3 cellular contexts compared by ENCODE assay signal in the genomic region with DNA sequence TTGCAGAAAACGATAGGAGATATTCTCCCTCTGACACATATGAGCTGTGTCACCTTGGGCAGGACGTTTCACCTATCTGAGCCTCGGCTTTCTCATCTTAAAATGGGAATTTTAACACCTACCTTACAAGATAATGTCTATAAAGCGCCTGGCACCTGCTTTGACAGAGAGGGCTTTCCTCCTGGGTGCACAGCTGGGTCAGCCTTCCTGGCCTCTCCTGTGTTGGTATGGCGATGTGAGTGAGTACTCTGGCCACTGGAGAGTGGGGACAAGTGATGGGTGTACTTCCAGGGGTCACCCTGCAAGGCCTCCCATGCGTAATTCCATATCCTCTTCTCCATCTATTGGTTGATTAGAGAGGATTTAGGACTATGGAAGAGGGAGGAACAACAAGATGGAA.
"Had no signal": no experiment of that assay in that cellular context is flagged by ENCODE, and none has a peak within 500 bp of the region (broad histone marks: within the 10 kb centered on the region; RNA-seq: fewer than 3 reads in every experiment).

No MANE protein-coding gene starts in this region.

- H3K4me3 ChIP-seq: GM12878 had no signal

- ATAC-seq: GM12878 had no signal

- DNase-seq: GDM1, GF-D8 had no signal
